In genomic region chr3:136862611-136862951, GRCh38 we compare ENCODE assay signal across 8 cellular contexts. TPM values are rescaled to one million over a fixed set of nuclear protein-coding genes. Genes with fewer than 3 reads are reported as not detected.
DNase-seq lines count a peak whose midpoint lies in the region; ATAC-seq and TF ChIP-seq lines count a peak whose summit lies in the region.

No MANE protein-coding gene starts in this region.

- no peaks in the 10 kb centered on the region for H3K36me3 ChIP-seq in ectodermal cell (ENCODE audit: control insufficient read depth, insufficient read depth, low read length)

- peak overlapping the region; percentile 75 for H3K4me3 ChIP-seq in ectodermal cell (ENCODE audit: insufficient read depth, low read depth, low read length)

- POLR2A ChIA-PET in WTC11 (lab: Charles Lee) = interaction anchor here (0.8 to 2.8 kb wide), 7 partner anchors 11 to 151 kb away, joined by 4 to 19 read pairs (median 5); partner anchors contain the start of genes IL20RB and STAG1

- H3K36me3 Mint-ChIP-seq in WTC11 (peaks cover 2% of the 10 kb centered on the region; the same call in 1 of the 2 replicates), memory B cell (peaks cover 9% of the 10 kb centered on the region)

- H3K9me3 Mint-ChIP-seq in WTC11 (no peaks in the 10 kb centered on the region), memory B cell (no peaks in the 10 kb centered on the region)

- H3K27me3 Mint-ChIP-seq in WTC11 (ENCODE audit: low read depth) (no peaks in the 10 kb centered on the region), memory B cell (no peaks in the 10 kb centered on the region)

- ATAC-seq in HG02840 (IDR thresholded peaks at IDR 0.05; ENCODE audit: low FRiP score, unreplicated experiment) = peak; percentile 26
- peak; percentile 6 for ATAC-seq in WTC11
- ATAC-seq in memory B cell (ENCODE audit: low read depth) = no peak

- peaks cover 46% of the 10 kb centered on the region for H3K4me1 Mint-ChIP-seq in WTC11
- H3K4me1 Mint-ChIP-seq in memory B cell = peaks cover 29% of the 10 kb centered on the region

- 0 to 1% methylated on average over 27 of the region's 29 CpGs for WGBS in ectodermal cell, 2 experiments

- H3K4me1 ChIP-seq in ectodermal cell (ENCODE audit: control insufficient read depth, insufficient read depth, low read length) = peaks cover 13% of the 10 kb centered on the region

- CTCF ChIA-PET in WTC11 (lab: Charles Lee) = interaction anchor here (2.0 to 4.2 kb wide), 3 partner anchors 110 to 170 kb away, joined by 5 to 29 read pairs (median 26); partner anchors contain the start of gene STAG1

- no peaks in the 10 kb centered on the region for H3K9me3 ChIP-seq in ectodermal cell (ENCODE audit: control insufficient read depth, low read length)

- peak; percentile 69 for DNase-seq in NK-92 treated with Interleukin-12 subunit alpha and Interleukin-12 subunit beta, amount 100 ng/mL, for 24 hours (lab: John Stamatoyannopoulos, UW)
- DNase-seq in NK-92 (lab: John Stamatoyannopoulos, UW; ENCODE audit: unreplicated experiment) = no peak
- peak; percentile 86 for DNase-seq in NCI-H146 (lab: John Stamatoyannopoulos, UW)
- peak; percentile 61 for DNase-seq in WTC11 (ENCODE audit: low spot score)
- no peak for DNase-seq in memory B cell (ENCODE audit: low spot score in 2 of 2)
- peak; percentile 7 to 11 for DNase-seq in stimulated activated CD8-positive, alpha-beta memory T cell treated with anti-CD3 and anti-CD28 coated beads, Interleukin-7, amount 100 ng/mL, for 1 hour (ENCODE audit: low read depth in 2 of 2)

- H3K4me3 Mint-ChIP-seq in WTC11 (peak overlapping the region; percentile 94), memory B cell (peak overlapping the region; percentile 95)

- H3K27ac Mint-ChIP-seq in WTC11 = peak overlapping the region; percentile 97
- peak overlapping the region; percentile 90 for H3K27ac Mint-ChIP-seq in memory B cell

- no peak for TF ChIP-seq CTCF in WTC11 (IDR thresholded peaks at IDR 0.05)

- peak overlapping the region; percentile 91 for H3K27ac ChIP-seq in ectodermal cell (ENCODE audit: insufficient read depth, low read depth, low read length, poor library complexity, severe bottlenecking)

- H3K27me3 ChIP-seq in ectodermal cell (ENCODE audit: control insufficient read depth, insufficient read depth, low read length, poor library complexity, severe bottlenecking) = no peaks in the 10 kb centered on the region

TF ChIP-seq in WTC11, 78 proteins besides CTCF, POLR2A, EP300 and RAD21:
- peak; percentile 4; the same call in 1 of the 2 replicates for TF ChIP-seq HMGXB4 (CRISPR knock-in tag; IDR thresholded peaks at IDR 0.05)
- TF ChIP-seq HMGA2 (CRISPR knock-in tag; IDR thresholded peaks at IDR 0.05) = no peak
- 0 out of 2 replicates have a peak, but pooled peaks have one; percentile 13 for TF ChIP-seq ZNF281 (CRISPR knock-in tag; IDR thresholded peaks at IDR 0.05)

RNA-seq across cellular contexts. Expression of gene NCK1, which starts 0.6 kb away (rescaled TPM):
- total RNA-seq in WTC11 (2021) = 24.4 to 31.6 TPM (median 28.9 TPM) in 3 replicates
- 29.3 TPM for polyA plus RNA-seq in ectodermal cell (2013, experiment 1 of 4)
- 34.1 TPM for polyA plus RNA-seq in ectodermal cell (2013, experiment 2 of 4)
- polyA plus RNA-seq in ectodermal cell (2013, experiment 3 of 4) = 25.8 TPM
- polyA plus RNA-seq in ectodermal cell (2013, experiment 4 of 4) = 30.8 TPM

RNA-seq across cellular contexts. Expression of gene SLC35G2, which starts 43.7 kb away (rescaled TPM):
- 3.3 to 3.6 TPM (median 3.6 TPM) in 3 replicates for total RNA-seq in WTC11 (2021)
- polyA plus RNA-seq in ectodermal cell (2013, experiment 1 of 4) = 0.78 TPM
- 0.75 TPM for polyA plus RNA-seq in ectodermal cell (2013, experiment 2 of 4)
- 0.91 TPM for polyA plus RNA-seq in ectodermal cell (2013, experiment 3 of 4)
- polyA plus RNA-seq in ectodermal cell (2013, experiment 4 of 4) = 1.3 TPM

Comparison
In these comparisons a context has a peak if more than half of its experiments do, and no peak if none do; other contexts are left out.
1. DNase-seq: peak in NK-92 treated with Interleukin-12 subunit alpha and Interleukin-12 subunit beta, amount 100 ng/mL, for 24 hours (single experiment), NCI-H146 (single experiment), WTC11 (single experiment) and stimulated activated CD8-positive, alpha-beta memory T cell treated with anti-CD3 and anti-CD28 coated beads, Interleukin-7, amount 100 ng/mL, for 1 hour (2 of 2); none in NK-92 (single experiment) and memory B cell (0 of 2).